ENCODE assay signal across 8 cellular contexts in genomic region chr2:65056990-65057375, GRCh38. TPM values are rescaled to one million over a fixed set of nuclear protein-coding genes. Genes with fewer than 3 reads are reported as not detected.
DNase-seq lines count a peak whose midpoint lies in the region; ATAC-seq and TF ChIP-seq lines count a peak whose summit lies in the region.

No MANE protein-coding gene starts in this region.

- peak overlapping the region; percentile 78 for H3K27ac Mint-ChIP-seq in activated CD4-positive, alpha-beta memory T cell treated with anti-CD3 and anti-CD28 coated beads for 36 hours

- no peaks in the 10 kb centered on the region for H3K36me3 Mint-ChIP-seq in activated CD4-positive, alpha-beta memory T cell treated with anti-CD3 and anti-CD28 coated beads for 36 hours

- intact Hi-C loops in HCT116 (cut with micrococcal nuclease) = loop anchor here (5.0 to 10.0 kb wide), 2 partner anchors 140 to 378 kb away; partner anchors contain the start of gene SPRED2
- intact Hi-C loops in activated CD4-positive, alpha-beta memory T cell treated with anti-CD3 and anti-CD28 coated beads for 36 hours (cut with micrococcal nuclease) = loop anchor here (1.0 to 5.0 kb wide), 10 partner anchors 7 to 1470 kb away; partner anchors contain the start of genes ACTR2, AFTPH, MDH1 and RAB1A

- TF ChIP-seq CTCF in HCT116 (IDR thresholded peaks at IDR 0.05 in 2 of 3, conservative IDR thresholded peaks at IDR 0.05 in 1 of 3; ENCODE audit: borderline replicate concordance in 1 of 3, insufficient read depth in 1 of 3, low read depth in 2 of 3, low read length in 2 of 3) (no peak), gastroesophageal sphincter (IDR thresholded peaks at IDR 0.05) (no peak)

- CTCF ChIA-PET in HCT116 (lab: Charles Lee) = interaction anchor here (1.4 kb wide), 1 partner anchor 139 kb away, joined by 11 read pairs; no protein-coding TSS in a partner anchor
- CTCF ChIA-PET in activated CD4-positive, alpha-beta memory T cell treated with anti-CD3 and anti-CD28 coated beads for 36 hours (lab: Charles Lee) = interaction anchor here (1.0 to 7.4 kb wide), 9 partner anchors 8 to 306 kb away, joined by 3 to 48 read pairs (median 7); partner anchors contain the start of genes ACTR2 and RAB1A
- CTCF ChIA-PET in HEK293T (lab: Yijun Ruan, JAX) = interaction anchor here (0.6 kb wide), 1 partner anchor 77 kb away, joined by 3 read pairs; no protein-coding TSS in a partner anchor

- peak overlapping the region; percentile 67 to 70 for H3K4me3 ChIP-seq in HCT116 (replicated peaks in 1 of 2; ENCODE audit: low read depth in 1 of 2, low read length in 2 of 2)
- peak overlapping the region; percentile 53 to 91 for H3K4me3 ChIP-seq in gastroesophageal sphincter
- peak overlapping the region; percentile 63 to 96 (median 93) for H3K4me3 ChIP-seq in skin epidermis

- no peaks in the 10 kb centered on the region for H3K9me2 ChIP-seq in HCT116 (ENCODE audit: insufficient read depth)

- DNase-seq in HCT116 (ENCODE audit: low read depth, low spot score) = no peak
- DNase-seq in activated CD4-positive, alpha-beta memory T cell treated with anti-CD3 and anti-CD28 coated beads for 36 hours = no peak
- DNase-seq in HEK293T (ENCODE audit: extremely low spot score) = no peak
- DNase-seq in cerebellum (ENCODE audit: low spot score) = no peak

- BruUV-seq in HCT116 (replicated peaks; lab: Mats Ljungman, UMichigan) = no TSS peak

- TF ChIP-seq POLR2A in HCT116 (IDR thresholded peaks at IDR 0.05; ENCODE audit: borderline replicate concordance, extremely low read depth, insufficient read depth, insufficient read length) (no peak), gastroesophageal sphincter (IDR thresholded peaks at IDR 0.05) (no peak)

- H3K9me3 ChIP-seq in HCT116 (ENCODE audit: control insufficient read depth in 1 of 2, insufficient read depth in 1 of 2, low read depth in 1 of 2, low read length in 2 of 2) (no peaks in the 10 kb centered on the region), gastroesophageal sphincter (no peaks in the 10 kb centered on the region)

- no peak for TF ChIP-seq RAD21 in HCT116 (IDR thresholded peaks at IDR 0.05; ENCODE audit: low read depth)

- H3K27me3 Mint-ChIP-seq in activated CD4-positive, alpha-beta memory T cell treated with anti-CD3 and anti-CD28 coated beads for 36 hours = no peaks in the 10 kb centered on the region

- no peak overlapping the region for H2AFZ ChIP-seq in HCT116 (ENCODE audit: low read depth, low read length, poor library complexity, severe bottlenecking)

- WGBS in gastroesophageal sphincter (ENCODE audit: low coverage in 1 of 2), 2 donors = 1 to 3% methylated on average over 9 of the region's 9 CpGs

- POLR2A ChIA-PET in HCT116 (lab: Charles Lee) (interaction anchor here (1.3 to 1.5 kb wide), 2 partner anchors 9 to 14 kb away, joined by 3 read pairs; no protein-coding TSS in a partner anchor), HEK293T (lab: Yijun Ruan, JAX) (interaction anchor here (1.4 to 2.1 kb wide), 3 partner anchors 10 to 21 kb away, joined by 3 to 17 read pairs (median 7); no protein-coding TSS in a partner anchor)
- POLR2A ChIA-PET in activated CD4-positive, alpha-beta memory T cell treated with anti-CD3 and anti-CD28 coated beads for 36 hours (lab: Charles Lee) = interaction anchor here (1.0 to 3.1 kb wide), 4 partner anchors 68 to 171 kb away, joined by 4 to 24 read pairs (median 12); partner anchors contain the start of genes ACTR2, RAB1A and SLC1A4

- no peak for ATAC-seq in HCT116
- ATAC-seq in gastroesophageal sphincter = no peak
- no peak for ATAC-seq in HG02571 (IDR thresholded peaks at IDR 0.05; ENCODE audit: unreplicated experiment)
- ATAC-seq in GM21381 (IDR thresholded peaks at IDR 0.05; ENCODE audit: unreplicated experiment) = no peak

- H4K20me1 ChIP-seq in HCT116 (ENCODE audit: insufficient read depth) = no peaks in the 10 kb centered on the region

- no peaks in the 10 kb centered on the region for H3K27me3 ChIP-seq in HCT116 (ENCODE audit: insufficient read depth, low read length)
- H3K27me3 ChIP-seq in gastroesophageal sphincter = no peaks in the 10 kb centered on the region

- peaks cover 53% of the 10 kb centered on the region for H3K4me1 Mint-ChIP-seq in activated CD4-positive, alpha-beta memory T cell treated with anti-CD3 and anti-CD28 coated beads for 36 hours (ENCODE audit: low read depth)

- RAD21 ChIA-PET in HCT116 (lab: Charles Lee; ENCODE audit: low non-redundant PET in 1 of 2, low total read pairs in 2 of 2, uncharacterized antibody in 2 of 2, unreplicated experiment in 2 of 2) = no interaction called here

- peaks cover 6 to 21% of the 10 kb centered on the region in 2 experiments; a peak in 3 of 4 replicates for H3K4me1 ChIP-seq in HCT116 (ENCODE audit: control insufficient read depth in 1 of 2, insufficient read depth in 2 of 2, low read length in 2 of 2)
- peaks cover 0 to 58% (median 9%) of the 10 kb centered on the region in 3 donors for H3K4me1 ChIP-seq in gastroesophageal sphincter

- H3K79me2 ChIP-seq in HCT116 (ENCODE audit: insufficient read depth, low read length) = peaks cover 35% of the 10 kb centered on the region

- H3K4me3 Mint-ChIP-seq in activated CD4-positive, alpha-beta memory T cell treated with anti-CD3 and anti-CD28 coated beads for 36 hours = peak overlapping the region; percentile 77

- H3K9me3 Mint-ChIP-seq in activated CD4-positive, alpha-beta memory T cell treated with anti-CD3 and anti-CD28 coated beads for 36 hours = no peaks in the 10 kb centered on the region

- peak overlapping the region; percentile 65; the same call in 1 of the 2 replicates for H3K27ac ChIP-seq in HCT116 (ENCODE audit: low read depth, low read length)
- H3K27ac ChIP-seq in gastroesophageal sphincter = peak overlapping the region; percentile 57 to 94 (median 92)
- H3K27ac ChIP-seq in skin epidermis = peak overlapping the region; percentile 76 to 94 (median 89)

- H3K4me2 ChIP-seq in HCT116 (ENCODE audit: low read length) = peak overlapping the region; percentile 98

- no peak for TF ChIP-seq EP300 in gastroesophageal sphincter (IDR thresholded peaks at IDR 0.05)

- peak overlapping the region; percentile 74 for H3K9ac ChIP-seq in HCT116 (ENCODE audit: low read length)

- H3K36me3 ChIP-seq in HCT116 (ENCODE audit: control insufficient read depth in 1 of 2, insufficient read depth in 2 of 2, low read length in 2 of 2) (no peaks in the 10 kb centered on the region), gastroesophageal sphincter (no peaks in the 10 kb centered on the region)

TF ChIP-seq in HCT116, 20 proteins besides CTCF, POLR2A, EP300 and RAD21 (continues in another document):
- TF ChIP-seq ELF1 (IDR thresholded peaks at IDR 0.05; ENCODE audit: borderline replicate concordance, low read depth) (no peak), EGR1 (IDR thresholded peaks at IDR 0.05; ENCODE audit: low read depth) (no peak), FOSL1 (IDR thresholded peaks at IDR 0.05; ENCODE audit: low read depth) (no peak), POLR2AphosphoS5 (IDR thresholded peaks at IDR 0.05; ENCODE audit: low read depth, low read length) (no peak)

TF ChIP-seq in HEK293T, 16 proteins besides CTCF, POLR2A, EP300 and RAD21:
- no peak for TF ChIP-seq NFRKB (IDR thresholded peaks at IDR 0.05)
- TF ChIP-seq ELF4 (IDR thresholded peaks at IDR 0.05) = no peak
- no peak for TF ChIP-seq FOXK2 (IDR thresholded peaks at IDR 0.05)
- no peak for TF ChIP-seq BHLHE40 (IDR thresholded peaks at IDR 0.05; ENCODE audit: borderline replicate concordance)
- no peak for TF ChIP-seq ARNT (IDR thresholded peaks at IDR 0.05)
- TF ChIP-seq ZNF384 (IDR thresholded peaks at IDR 0.05) = no peak
- TF ChIP-seq FOXM1 (IDR thresholded peaks at IDR 0.05; ENCODE audit: borderline replicate concordance) = no peak
- TF ChIP-seq PKNOX1 (IDR thresholded peaks at IDR 0.05) = no peak
- TF ChIP-seq L3MBTL2 (conservative IDR thresholded peaks at IDR 0.05) = no peak
- TF ChIP-seq CTBP1 (IDR thresholded peaks at IDR 0.05; ENCODE audit: borderline replicate concordance) = no peak
- no peak for TF ChIP-seq SUZ12 (IDR thresholded peaks at IDR 0.05)
- TF ChIP-seq LEF1 (IDR thresholded peaks at IDR 0.05; ENCODE audit: borderline replicate concordance) = no peak

RNA-seq across cellular contexts. Expression of gene CEP68, which starts 0.8 kb away (rescaled TPM):
- total RNA-seq in HCT116 (2021; ENCODE audit: unreplicated experiment) (11.2 TPM), gastroesophageal sphincter (10 to 100 TPM; 26.3 to 48.9 (median 30.3) TPM), cerebellum (40.0 TPM)
- polyA plus RNA-seq in HCT116 (2012) = 6.1 and 7.9 TPM in 2 replicates
- 1 to 10 TPM; 6.6 to 8.0 TPM for total RNA-seq in activated CD4-positive, alpha-beta memory T cell treated with anti-CD3 and anti-CD28 coated beads for 36 hours
